In the genomic region with DNA sequence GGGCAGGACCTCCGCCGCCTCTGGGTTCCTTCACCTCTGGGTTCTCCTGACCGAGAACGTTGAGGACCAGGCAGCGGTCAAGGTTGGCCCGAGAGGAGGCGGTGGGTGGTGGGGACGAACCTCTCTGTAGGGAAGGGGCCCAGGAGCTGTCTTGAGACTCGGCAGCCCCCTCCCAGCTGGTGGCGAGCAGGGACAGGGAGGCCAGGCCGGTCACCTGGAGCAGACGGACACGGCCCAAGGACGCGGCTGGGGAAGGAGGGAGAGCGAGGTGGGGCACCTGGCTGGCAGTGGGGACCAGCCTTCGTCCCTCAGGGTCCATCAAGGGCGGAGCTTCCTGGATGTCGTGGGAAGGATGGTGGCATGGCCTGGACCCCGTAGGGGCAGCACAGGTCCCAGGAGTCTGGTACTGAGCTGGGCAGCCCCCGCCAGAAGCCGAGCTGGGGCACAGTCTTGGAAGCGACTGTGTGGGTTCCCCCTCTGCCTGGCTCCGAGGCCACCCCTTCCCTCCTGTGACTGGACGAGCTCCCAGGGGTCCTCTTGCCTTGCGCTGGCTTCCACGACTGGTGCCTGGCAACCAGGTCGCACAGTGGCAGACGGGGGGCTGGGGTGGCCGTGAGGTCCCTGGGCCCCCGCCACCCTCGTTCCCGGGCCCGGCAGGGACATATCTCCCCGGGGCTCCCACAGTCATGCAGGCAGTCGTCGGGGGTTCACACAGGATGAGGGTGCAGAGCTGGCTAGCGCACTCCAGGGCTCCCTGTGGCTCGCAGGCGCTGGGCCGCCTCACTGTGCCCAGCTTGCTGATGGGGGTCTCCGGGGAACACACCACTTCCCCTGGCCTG, we compare ENCODE assay signal across 19 cellular contexts.
DNase-seq lines count a peak whose midpoint lies in the region; ATAC-seq and TF ChIP-seq lines count a peak whose summit lies in the region.
"Had no signal": no experiment of that assay in that cellular context is flagged by ENCODE, and none has a peak within 500 bp of the region (broad histone marks: within the 10 kb centered on the region; RNA-seq: fewer than 3 reads in every experiment).

No MANE protein-coding gene starts in this region.

- no peaks in the 10 kb centered on the region for H3K4me1 Mint-ChIP-seq in endodermal cell
- H3K4me1 Mint-ChIP-seq in CD4-positive, alpha-beta T cell (ENCODE audit: low read depth) = no peaks in the 10 kb centered on the region
- H3K4me1 Mint-ChIP-seq: GM23338 had no signal

- H2BK15ac ChIP-seq in neuronal stem cell (ENCODE audit: low read length) = peak overlapping the region; percentile 85

- no peaks in the 10 kb centered on the region for H4K20me1 ChIP-seq in DND-41 (ENCODE audit: insufficient read depth, low read length)

- H3K9me3 ChIP-seq in DND-41 (ENCODE audit: insufficient read depth, low read length, severe bottlenecking) (no peaks in the 10 kb centered on the region), endodermal cell (ENCODE audit: control insufficient read depth, low read length) (no peaks in the 10 kb centered on the region), neuronal stem cell (replicated peaks in 1 of 2; ENCODE audit: control insufficient read depth in 2 of 2, insufficient read depth in 1 of 2, low read depth in 1 of 2, low read length in 2 of 2) (no peaks in the 10 kb centered on the region)
- H3K9me3 ChIP-seq in CD4-positive, alpha-beta T cell (ENCODE audit: control insufficient read depth, low read length) = no peaks in the 10 kb centered on the region

- H4K8ac ChIP-seq in neuronal stem cell (ENCODE audit: low read depth, low read length) = no peak overlapping the region

- peak overlapping the region; percentile 16 for H2BK12ac ChIP-seq in neuronal stem cell (ENCODE audit: low read length)

- peak overlapping the region; percentile 35 for H3K27ac Mint-ChIP-seq in endodermal cell
- no peak overlapping the region for H3K27ac Mint-ChIP-seq in CD4-positive, alpha-beta T cell
- H3K27ac Mint-ChIP-seq: GM23338 had no signal

- no peak overlapping the region for H2BK120ac ChIP-seq in neuronal stem cell (ENCODE audit: low read depth, low read length)

- H3K4me2 ChIP-seq in DND-41 (ENCODE audit: insufficient read depth, low read length) = no peak overlapping the region
- H3K4me2 ChIP-seq in neuronal stem cell (ENCODE audit: insufficient read depth, low read length, poor library complexity, severe bottlenecking) = no peak overlapping the region
- H3K4me2 ChIP-seq: GM23338 had no signal

- no peak overlapping the region for H3K4ac ChIP-seq in neuronal stem cell (ENCODE audit: low read length)

- H3K36me3 Mint-ChIP-seq in endodermal cell (ENCODE audit: low read depth) = no peaks in the 10 kb centered on the region
- H3K36me3 Mint-ChIP-seq in CD4-positive, alpha-beta T cell (ENCODE audit: low read depth) = no peaks in the 10 kb centered on the region
- H3K36me3 Mint-ChIP-seq: CD4-positive, alpha-beta memory T cell had no signal

- H3K27ac ChIP-seq in DND-41 (ENCODE audit: low read length) = no peak overlapping the region
- no peak overlapping the region for H3K27ac ChIP-seq in endodermal cell (ENCODE audit: low read depth, low read length)
- no peak overlapping the region for H3K27ac ChIP-seq in neuronal stem cell (replicated peaks; ENCODE audit: low read length)
- no peak overlapping the region for H3K27ac ChIP-seq in CD4-positive, alpha-beta T cell (ENCODE audit: low read depth, low read length)

- H3K23ac ChIP-seq in neuronal stem cell (ENCODE audit: low read depth, low read length, poor library complexity) = peak overlapping the region; percentile 80

- ATAC-seq in Right ventricle myocardium inferior = no peak
- no peak for ATAC-seq in left cardiac atrium
- peak; percentile 18; the same call in 1 of the 3 replicates for ATAC-seq in DND-41 (ENCODE audit: insufficient read depth, low read depth)
- ATAC-seq in CD4-positive, alpha-beta T cell (ENCODE audit: poor library complexity) = no peak
- ATAC-seq: GM12878, GM23338 had no signal

- no peaks in the 10 kb centered on the region for H3K9me3 Mint-ChIP-seq in endodermal cell
- no peaks in the 10 kb centered on the region for H3K9me3 Mint-ChIP-seq in CD4-positive, alpha-beta T cell
- H3K9me3 Mint-ChIP-seq: CD4-positive, alpha-beta memory T cell; GM23338 had no signal

- WGBS in endodermal cell (ENCODE audit: insufficient coverage in 1 of 2, insufficient read length in 1 of 2), 2 experiments = 91 to 92% methylated on average over 18 to 42 of the region's 42 CpGs
- no CpG with 5 or more reads among the region's 42 CpGs for WGBS in neuronal stem cell (ENCODE audit: extremely low coverage in 2 of 2, insufficient read length in 2 of 2, insufficient replicate concordance in 1 of 2), 2 donors

- CTCF ChIA-PET in CD4-positive, alpha-beta T cell (lab: Charles Lee) = no interaction called here

- H2AFZ ChIP-seq in DND-41 (ENCODE audit: low read depth, low read length) = no peak overlapping the region
- H2AFZ ChIP-seq in neuronal stem cell (ENCODE audit: low read length) = no peak overlapping the region
- H2AFZ ChIP-seq: GM23338 had no signal

- H3K27me3 ChIP-seq in DND-41 (ENCODE audit: insufficient read depth, low read length, poor library complexity) = no peaks in the 10 kb centered on the region
- H3K27me3 ChIP-seq in endodermal cell (ENCODE audit: control insufficient read depth, insufficient read depth, low read length, poor library complexity, severe bottlenecking) = no peaks in the 10 kb centered on the region
- H3K27me3 ChIP-seq in neuronal stem cell (ENCODE audit: control insufficient read depth in 3 of 3, insufficient read depth in 3 of 3, low read depth in 1 of 3, low read length in 3 of 3) = no peaks in the 10 kb centered on the region
- no peaks in the 10 kb centered on the region for H3K27me3 ChIP-seq in CD4-positive, alpha-beta T cell (ENCODE audit: control insufficient read depth, insufficient read depth, low read length)

- POLR2A ChIA-PET in CD4-positive, alpha-beta T cell (lab: Charles Lee) = no interaction called here

- no peaks in the 10 kb centered on the region for H3K79me1 ChIP-seq in neuronal stem cell (ENCODE audit: low read depth, low read length)

- H3K14ac ChIP-seq in neuronal stem cell (ENCODE audit: low read length) = no peak overlapping the region

- no peaks in the 10 kb centered on the region for H3K27me3 Mint-ChIP-seq in endodermal cell (ENCODE audit: insufficient read depth)
- H3K27me3 Mint-ChIP-seq in CD4-positive, alpha-beta T cell = no peaks in the 10 kb centered on the region
- H3K27me3 Mint-ChIP-seq: CD4-positive, alpha-beta memory T cell had no signal

- peak overlapping the region; percentile 80 for H3K18ac ChIP-seq in neuronal stem cell (ENCODE audit: low read length)

- peak overlapping the region; percentile 64 for H4K91ac ChIP-seq in neuronal stem cell (ENCODE audit: low read depth, low read length, poor library complexity)

- H3K79me2 ChIP-seq in DND-41 (ENCODE audit: insufficient read depth, low read length) = no peaks in the 10 kb centered on the region

- peak overlapping the region; percentile 75 for H2BK5ac ChIP-seq in neuronal stem cell (ENCODE audit: low read length)

- DNase-seq in Right ventricle myocardium inferior (ENCODE audit: missing footprints) = peak; percentile 67
- DNase-seq in left cardiac atrium = no peak
- DNase-seq in DND-41 = no peak
- DNase-seq in endodermal cell = no peak
- no peak for DNase-seq in neuronal stem cell (ENCODE audit: low spot score)
- no peak for DNase-seq in occipital lobe (lab: John Stamatoyannopoulos, UW)
- DNase-seq in DMS153 treated with DMSO at 0.1 percent for 48 hours (lab: John Stamatoyannopoulos, UW; ENCODE audit: unreplicated experiment) = no peak
- no peak for DNase-seq in CD4-positive, alpha-beta T cell
- DNase-seq: 8988T; CD4-positive, alpha-beta memory T cell; DMS153; EL; KBM-7; NCI-H1694 treated with DMSO at 0.1 percent for 48 hours; NCI-H510A; NCI-H774; SIG-M5 had no signal

- TF ChIP-seq CTCF in DND-41 (IDR thresholded peaks at IDR 0.05; ENCODE audit: borderline replicate concordance, extremely low read depth, low read length, poor library complexity, severe bottlenecking) = no peak
- TF ChIP-seq CTCF in endodermal cell (conservative IDR thresholded peaks at IDR 0.05) = no peak
- no peak for TF ChIP-seq CTCF in CD4-positive, alpha-beta T cell (IDR thresholded peaks at IDR 0.05)

- H2AK5ac ChIP-seq in neuronal stem cell (ENCODE audit: low read depth, low read length) = peak overlapping the region; percentile 37

- no peaks in the 10 kb centered on the region for H3K4me1 ChIP-seq in DND-41 (ENCODE audit: insufficient read depth, low read length)
- no peaks in the 10 kb centered on the region for H3K4me1 ChIP-seq in endodermal cell (ENCODE audit: control insufficient read depth, insufficient read depth, low read length)
- H3K4me1 ChIP-seq in neuronal stem cell (ENCODE audit: control insufficient read depth in 2 of 2, insufficient read depth in 1 of 2, low read depth in 1 of 2, low read length in 2 of 2) = peaks cover 0 to 6% of the 10 kb centered on the region in 2 donors

- H3K4me3 Mint-ChIP-seq in endodermal cell = no peak overlapping the region
- H3K4me3 Mint-ChIP-seq in CD4-positive, alpha-beta T cell = no peak overlapping the region
- H3K4me3 Mint-ChIP-seq: CD4-positive, alpha-beta memory T cell; GM23338 had no signal

- intact Hi-C loops in Right ventricle myocardium inferior (cut with DNase I) = no loop called here
- intact Hi-C loops in left cardiac atrium (cut with DNase I) = no loop called here
- intact Hi-C loops in CD4-positive, alpha-beta T cell (cut with DNase I, micrococcal nuclease) = no loop called here

- H3K4me3 ChIP-seq in DND-41 (ENCODE audit: low read depth in 1 of 2, low read length in 2 of 2) = no peak overlapping the region
- H3K4me3 ChIP-seq in endodermal cell (ENCODE audit: low read length) = no peak overlapping the region
- no peak overlapping the region for H3K4me3 ChIP-seq in neuronal stem cell (ENCODE audit: low read length in 2 of 2)
- H3K4me3 ChIP-seq: GM12878, GM23338 had no signal

- H3K9ac ChIP-seq in DND-41 (ENCODE audit: low read depth, low read length) (no peak overlapping the region), endodermal cell (ENCODE audit: extremely low read depth, low read length, poor library complexity, severe bottlenecking) (no peak overlapping the region), neuronal stem cell (ENCODE audit: low read depth, low read length, poor library complexity) (no peak overlapping the region)

- H3K36me3 ChIP-seq in DND-41 (ENCODE audit: insufficient read depth, low read length) (no peaks in the 10 kb centered on the region), endodermal cell (ENCODE audit: control insufficient read depth, insufficient read depth, low read length) (no peaks in the 10 kb centered on the region), neuronal stem cell (replicated peaks in 1 of 2; ENCODE audit: control insufficient read depth in 2 of 2, insufficient read depth in 2 of 2, low read length in 2 of 2) (peaks cover 2 to 3% of the 10 kb centered on the region in 2 donors)
